9 cellular contexts compared by ENCODE assay signal in genomic region chr6:41297248-41297647, GRCh38. TPM values are rescaled to one million over a fixed set of nuclear protein-coding genes. Genes with fewer than 3 reads are reported as not detected.
"Had no signal": no experiment of that assay in that cellular context is flagged by ENCODE, and none has a peak within 500 bp of the region (broad histone marks: within the 10 kb centered on the region; RNA-seq: fewer than 3 reads in every experiment).

No MANE protein-coding gene starts in this region.

RNA-seq across cellular contexts. Expression of gene TREM1, which starts 10.8 kb away (rescaled TPM):
- total RNA-seq: M059J, PC-9, RPMI7951, SJCRH30, SK-MEL-5 had no signal
- polyA plus RNA-seq: SK-N-SH had no signal

RNA-seq across cellular contexts. Expression of gene NCR2, which starts 38.2 kb away (rescaled TPM):
- total RNA-seq: M059J, NCI-H460, OCI-LY7, PC-9, Right ventricle myocardium inferior, RPMI7951, SJCRH30, SK-MEL-5 had no signal
- polyA plus RNA-seq: SK-N-SH had no signal
